ENCODE assay signal across 22 cellular contexts in the genomic region with DNA sequence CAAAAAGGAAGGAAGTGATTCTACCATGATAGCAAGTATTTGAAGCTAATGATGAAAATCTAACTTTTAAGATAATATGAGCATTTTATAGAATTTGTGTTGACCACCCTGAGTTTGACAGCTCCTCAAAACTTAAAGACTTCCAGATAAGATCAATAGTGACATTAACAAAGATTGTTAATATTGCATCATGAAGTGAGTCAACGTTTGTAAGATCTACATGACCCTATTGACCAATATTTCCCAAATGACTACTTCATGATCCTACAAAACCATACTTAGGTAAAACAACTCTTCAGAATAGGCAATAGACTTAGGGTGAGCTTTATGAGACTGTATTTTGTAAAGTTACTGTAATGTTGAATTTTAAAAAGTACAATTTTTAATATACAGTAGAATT.
"Had no signal": no experiment of that assay in that cellular context is flagged by ENCODE, and none has a peak within 500 bp of the region (broad histone marks: within the 10 kb centered on the region; RNA-seq: fewer than 3 reads in every experiment).

No MANE protein-coding gene starts in this region.

- H3K27ac ChIP-seq: foreskin keratinocyte, heart right ventricle, left lung, neutrophil, parathyroid adenoma, stomach, tibial artery had no signal

- H3K9me3 ChIP-seq: mucosa of descending colon, neutrophil, stomach, tibial artery had no signal

- H2AFZ ChIP-seq: parathyroid adenoma had no signal

- H3K27me3 ChIP-seq: foreskin keratinocyte, heart right ventricle, left lung, neutrophil, stomach, tibial artery had no signal

- FAIRE-seq: endometrium, islet of Langerhans had no signal

- H3K79me2 ChIP-seq: parathyroid adenoma had no signal

- ATAC-seq: effector memory CD8-positive, alpha-beta T cell; foreskin keratinocyte; heart right ventricle; left cardiac atrium; left lung; mucosa of descending colon; natural killer cell treated with Interleukin-12 subunit alpha and Interleukin-12 subunit beta and Interleukin-15 and Interleukin-18, amount 100 ng/mL, for 72 hours; sciatic nerve had no signal

- H3K9ac ChIP-seq: parathyroid adenoma had no signal

- H3K4me1 ChIP-seq: foreskin keratinocyte, heart right ventricle, left lung, parathyroid adenoma, stomach, tibial artery had no signal

- DNase-seq: cortex of kidney; effector memory CD8-positive, alpha-beta T cell; glutamatergic neuron; heart right ventricle; hippocampal formation; left cardiac atrium; left lung; mesenchymal stem cell; mucosa of descending colon; naive B cell; stimulated activated CD4-positive, alpha-beta T cell treated with anti-CD3 and anti-CD28 coated beads, Interleukin-2, amount 100 ng/mL, for 24 hours; stimulated activated CD4-positive, alpha-beta T cell treated with anti-CD3 and anti-CD28 coated beads, Interleukin-4, amount 100 ng/mL, for 24 hours; stimulated activated naive CD4-positive, alpha-beta T cell treated with Interleukin-2 at 50 U/mL for 16 hours; stomach; tibial artery had no signal

- H3K4me3 ChIP-seq: heart right ventricle, left lung, mucosa of descending colon, stomach, tibial artery had no signal

- H3K36me3 ChIP-seq: heart right ventricle, left lung, neutrophil, stomach, tibial artery had no signal
